In the genomic region with DNA sequence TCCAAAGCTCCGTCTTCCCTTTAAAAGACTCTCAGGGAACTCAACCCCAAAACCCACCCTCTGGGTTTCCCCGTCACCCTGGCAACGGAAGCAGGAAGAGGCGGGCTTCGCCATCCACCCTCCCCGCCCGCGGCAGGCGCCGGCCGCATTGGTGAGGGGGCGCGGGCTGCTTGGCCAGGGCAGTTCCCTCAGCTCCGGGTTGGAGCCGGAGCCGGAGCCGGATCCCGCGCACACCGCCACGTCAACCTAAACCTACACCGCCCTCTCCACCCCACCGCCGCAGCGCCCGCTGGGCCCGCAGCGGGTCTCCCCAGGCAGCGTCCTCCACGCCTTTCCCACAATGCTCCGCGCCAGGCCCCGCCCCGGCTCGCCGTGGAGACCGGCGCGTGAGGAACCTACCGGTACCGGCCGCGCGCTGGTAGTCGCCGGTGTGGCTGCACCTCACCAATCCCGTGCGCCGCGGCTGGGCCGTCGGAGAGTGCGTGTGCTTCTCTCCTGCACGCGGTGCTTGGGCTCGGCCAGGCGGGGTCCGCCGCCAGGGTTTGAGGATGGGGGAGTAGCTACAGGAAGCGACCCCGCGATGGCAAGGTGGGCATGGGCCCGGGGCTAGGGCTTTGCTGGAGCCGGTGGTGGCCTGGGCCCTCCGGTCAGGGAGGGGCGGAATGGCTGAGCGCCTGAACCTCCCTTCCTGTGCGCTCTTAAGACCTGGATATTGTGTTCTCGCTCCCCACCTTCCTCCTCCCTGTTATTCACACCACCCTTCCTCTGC, we compare ENCODE assay signal across 8 cellular contexts. TPM values are rescaled to one million over a fixed set of nuclear protein-coding genes. Genes with fewer than 3 reads are reported as not detected.
DNase-seq lines count a peak whose midpoint lies in the region; ATAC-seq and TF ChIP-seq lines count a peak whose summit lies in the region.

A gene with protein sequence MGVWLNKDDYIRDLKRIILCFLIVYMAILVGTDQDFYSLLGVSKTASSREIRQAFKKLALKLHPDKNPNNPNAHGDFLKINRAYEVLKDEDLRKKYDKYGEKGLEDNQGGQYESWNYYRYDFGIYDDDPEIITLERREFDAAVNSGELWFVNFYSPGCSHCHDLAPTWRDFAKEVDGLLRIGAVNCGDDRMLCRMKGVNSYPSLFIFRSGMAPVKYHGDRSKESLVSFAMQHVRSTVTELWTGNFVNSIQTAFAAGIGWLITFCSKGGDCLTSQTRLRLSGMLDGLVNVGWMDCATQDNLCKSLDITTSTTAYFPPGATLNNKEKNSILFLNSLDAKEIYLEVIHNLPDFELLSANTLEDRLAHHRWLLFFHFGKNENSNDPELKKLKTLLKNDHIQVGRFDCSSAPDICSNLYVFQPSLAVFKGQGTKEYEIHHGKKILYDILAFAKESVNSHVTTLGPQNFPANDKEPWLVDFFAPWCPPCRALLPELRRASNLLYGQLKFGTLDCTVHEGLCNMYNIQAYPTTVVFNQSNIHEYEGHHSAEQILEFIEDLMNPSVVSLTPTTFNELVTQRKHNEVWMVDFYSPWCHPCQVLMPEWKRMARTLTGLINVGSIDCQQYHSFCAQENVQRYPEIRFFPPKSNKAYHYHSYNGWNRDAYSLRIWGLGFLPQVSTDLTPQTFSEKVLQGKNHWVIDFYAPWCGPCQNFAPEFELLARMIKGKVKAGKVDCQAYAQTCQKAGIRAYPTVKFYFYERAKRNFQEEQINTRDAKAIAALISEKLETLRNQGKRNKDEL (plus strand): TSS at position 362 of the 769 bp plus-strand sequence. CDS start 1,830 bp downstream, outside the sequence.

- H3K27ac Mint-ChIP-seq in IgD-negative memory B cell (no peak within 1 kb of the TSS), naive B cell (no peak within 1 kb of the TSS)
- no peak within 1 kb of the TSS for H3K27ac Mint-ChIP-seq in activated T-cell treated with anti-CD3 and anti-CD28 coated beads, Interleukin-2, amount 50 U/mL, for 72 hours
- H3K27ac Mint-ChIP-seq in stimulated activated memory B cell treated with anti-CD40 and anti-IgM and Interleukin-4, amounts not matched to agents 10 μg/mL and 1 μg/mL and 100 μg/mL, for 72 hours = no peak within 1 kb of the TSS

- DNase-seq in DMS53 treated with DMSO at 0.1 percent for 48 hours (lab: John Stamatoyannopoulos, UW; ENCODE audit: unreplicated experiment) (peak; percentile 98), fibroblast of gingiva (ENCODE audit: low read depth) (peak; percentile 88), naive B cell (peak; percentile 95)
- DNase-seq in activated T-cell treated with anti-CD3 and anti-CD28 coated beads, Interleukin-2, amount 50 U/mL, for 72 hours = peak; percentile 89 to 91

- ATAC-seq in GM21576 (IDR thresholded peaks at IDR 0.05; ENCODE audit: unreplicated experiment) (peak; percentile 81), naive B cell (ENCODE audit: low read depth in 2 of 2) (peak; percentile 67 to 70)
- ATAC-seq in activated T-cell treated with anti-CD3 and anti-CD28 coated beads, Interleukin-2, amount 50 U/mL, for 72 hours (replicated peaks in 1 of 2) = peak; percentile 94 to 96
- peak; percentile 94 for ATAC-seq in stimulated activated memory B cell treated with anti-CD40 and anti-IgM and Interleukin-4, amounts not matched to agents 10 μg/mL and 1 μg/mL and 100 μg/mL, for 72 hours

- H3K36me3 Mint-ChIP-seq in IgD-negative memory B cell (peaks cover 2% of the 10 kb centered on the region), naive B cell (peaks cover 6% of the 10 kb centered on the region in 2 donors)
- H3K36me3 Mint-ChIP-seq in activated T-cell treated with anti-CD3 and anti-CD28 coated beads, Interleukin-2, amount 50 U/mL, for 72 hours (ENCODE audit: insufficient read depth in 2 of 2) = peaks cover 0 to 4% of the 10 kb centered on the region in 2 donors
- H3K36me3 Mint-ChIP-seq in stimulated activated memory B cell treated with anti-CD40 and anti-IgM and Interleukin-4, amounts not matched to agents 10 μg/mL and 1 μg/mL and 100 μg/mL, for 72 hours = peaks cover 6% of the 10 kb centered on the region

- H3K4me1 Mint-ChIP-seq in IgD-negative memory B cell (peaks cover 6 to 21% (median 13%) of the 10 kb centered on the region in 3 donors), naive B cell (peaks cover 8 to 24% (median 24%) of the 10 kb centered on the region in 3 donors)
- H3K4me1 Mint-ChIP-seq in activated T-cell treated with anti-CD3 and anti-CD28 coated beads, Interleukin-2, amount 50 U/mL, for 72 hours (ENCODE audit: low read depth) = no peaks in the 10 kb centered on the region
- H3K4me1 Mint-ChIP-seq in stimulated activated memory B cell treated with anti-CD40 and anti-IgM and Interleukin-4, amounts not matched to agents 10 μg/mL and 1 μg/mL and 100 μg/mL, for 72 hours = peaks cover 25% of the 10 kb centered on the region

- no peaks in the 10 kb centered on the region for H3K27me3 Mint-ChIP-seq in IgD-negative memory B cell
- peaks cover 1% of the 10 kb centered on the region for H3K27me3 Mint-ChIP-seq in activated T-cell treated with anti-CD3 and anti-CD28 coated beads, Interleukin-2, amount 50 U/mL, for 72 hours (ENCODE audit: low read depth)
- H3K27me3 Mint-ChIP-seq in naive B cell = no peaks in the 10 kb centered on the region
- H3K27me3 Mint-ChIP-seq in stimulated activated memory B cell treated with anti-CD40 and anti-IgM and Interleukin-4, amounts not matched to agents 10 μg/mL and 1 μg/mL and 100 μg/mL, for 72 hours = peaks cover 2% of the 10 kb centered on the region

- H3K9me3 Mint-ChIP-seq in IgD-negative memory B cell = no peaks in the 10 kb centered on the region
- H3K9me3 Mint-ChIP-seq in activated T-cell treated with anti-CD3 and anti-CD28 coated beads, Interleukin-2, amount 50 U/mL, for 72 hours = no peaks in the 10 kb centered on the region
- H3K9me3 Mint-ChIP-seq in naive B cell = peaks cover 0 to 4% (median 0%) of the 10 kb centered on the region in 7 donors
- no peaks in the 10 kb centered on the region for H3K9me3 Mint-ChIP-seq in stimulated activated memory B cell treated with anti-CD40 and anti-IgM and Interleukin-4, amounts not matched to agents 10 μg/mL and 1 μg/mL and 100 μg/mL, for 72 hours

- H3K4me3 Mint-ChIP-seq in IgD-negative memory B cell (no peak within 1 kb of the TSS), naive B cell (no peak within 1 kb of the TSS)
- no peak within 1 kb of the TSS for H3K4me3 Mint-ChIP-seq in activated T-cell treated with anti-CD3 and anti-CD28 coated beads, Interleukin-2, amount 50 U/mL, for 72 hours
- H3K4me3 Mint-ChIP-seq in stimulated activated memory B cell treated with anti-CD40 and anti-IgM and Interleukin-4, amounts not matched to agents 10 μg/mL and 1 μg/mL and 100 μg/mL, for 72 hours = no peak within 1 kb of the TSS

TF ChIP-seq in PFSK-1, 5 proteins besides CTCF, POLR2A, EP300 and RAD21:
- TF ChIP-seq, protein P1, sequence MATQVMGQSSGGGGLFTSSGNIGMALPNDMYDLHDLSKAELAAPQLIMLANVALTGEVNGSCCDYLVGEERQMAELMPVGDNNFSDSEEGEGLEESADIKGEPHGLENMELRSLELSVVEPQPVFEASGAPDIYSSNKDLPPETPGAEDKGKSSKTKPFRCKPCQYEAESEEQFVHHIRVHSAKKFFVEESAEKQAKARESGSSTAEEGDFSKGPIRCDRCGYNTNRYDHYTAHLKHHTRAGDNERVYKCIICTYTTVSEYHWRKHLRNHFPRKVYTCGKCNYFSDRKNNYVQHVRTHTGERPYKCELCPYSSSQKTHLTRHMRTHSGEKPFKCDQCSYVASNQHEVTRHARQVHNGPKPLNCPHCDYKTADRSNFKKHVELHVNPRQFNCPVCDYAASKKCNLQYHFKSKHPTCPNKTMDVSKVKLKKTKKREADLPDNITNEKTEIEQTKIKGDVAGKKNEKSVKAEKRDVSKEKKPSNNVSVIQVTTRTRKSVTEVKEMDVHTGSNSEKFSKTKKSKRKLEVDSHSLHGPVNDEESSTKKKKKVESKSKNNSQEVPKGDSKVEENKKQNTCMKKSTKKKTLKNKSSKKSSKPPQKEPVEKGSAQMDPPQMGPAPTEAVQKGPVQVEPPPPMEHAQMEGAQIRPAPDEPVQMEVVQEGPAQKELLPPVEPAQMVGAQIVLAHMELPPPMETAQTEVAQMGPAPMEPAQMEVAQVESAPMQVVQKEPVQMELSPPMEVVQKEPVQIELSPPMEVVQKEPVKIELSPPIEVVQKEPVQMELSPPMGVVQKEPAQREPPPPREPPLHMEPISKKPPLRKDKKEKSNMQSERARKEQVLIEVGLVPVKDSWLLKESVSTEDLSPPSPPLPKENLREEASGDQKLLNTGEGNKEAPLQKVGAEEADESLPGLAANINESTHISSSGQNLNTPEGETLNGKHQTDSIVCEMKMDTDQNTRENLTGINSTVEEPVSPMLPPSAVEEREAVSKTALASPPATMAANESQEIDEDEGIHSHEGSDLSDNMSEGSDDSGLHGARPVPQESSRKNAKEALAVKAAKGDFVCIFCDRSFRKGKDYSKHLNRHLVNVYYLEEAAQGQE (IDR thresholded peaks at IDR 0.05; ENCODE audit: insufficient read depth in 1 of 2, low read depth in 2 of 2, low read length in 2 of 2) = no peak
- TF ChIP-seq POLR2AphosphoS5 (IDR thresholded peaks at IDR 0.05; ENCODE audit: low read depth, low read length) (peak; percentile 89), TAF1 (IDR thresholded peaks at IDR 0.05; ENCODE audit: borderline replicate concordance, insufficient read depth, low read length) (no peak), FOXP2 (optimal IDR thresholded peaks at IDR 0.05; ENCODE audit: borderline replicate concordance, extremely low read depth, extremely low read length, insufficient read depth) (peak; percentile 81), SIN3A (IDR thresholded peaks at IDR 0.05; ENCODE audit: borderline replicate concordance, insufficient read depth, low read length) (no peak)

RNA-seq across cellular contexts. Expression of the gene that starts here (rescaled TPM):
- polyA plus RNA-seq in IgD-negative memory B cell (158 TPM), naive B cell (ENCODE audit: low read depth in 6 of 6) (100 to 1,000 TPM; 164 to 237 (median 213) TPM)
- polyA plus RNA-seq in PFSK-1 (2012; ENCODE audit: insufficient read length, low read depth) = 25.6 TPM
- 10 to 100 TPM; 50.9 to 57.5 TPM for total RNA-seq in activated T-cell treated with anti-CD3 and anti-CD28 coated beads, Interleukin-2, amount 50 U/mL, for 72 hours

Comparison
In these comparisons a context has a peak if more than half of its experiments do, and no peak if none do; other contexts are left out.
1. Peak in every context shown above with its lines: DNase-seq and ATAC-seq.